ENCODE assay signal across 26 cellular contexts in the genomic region with DNA sequence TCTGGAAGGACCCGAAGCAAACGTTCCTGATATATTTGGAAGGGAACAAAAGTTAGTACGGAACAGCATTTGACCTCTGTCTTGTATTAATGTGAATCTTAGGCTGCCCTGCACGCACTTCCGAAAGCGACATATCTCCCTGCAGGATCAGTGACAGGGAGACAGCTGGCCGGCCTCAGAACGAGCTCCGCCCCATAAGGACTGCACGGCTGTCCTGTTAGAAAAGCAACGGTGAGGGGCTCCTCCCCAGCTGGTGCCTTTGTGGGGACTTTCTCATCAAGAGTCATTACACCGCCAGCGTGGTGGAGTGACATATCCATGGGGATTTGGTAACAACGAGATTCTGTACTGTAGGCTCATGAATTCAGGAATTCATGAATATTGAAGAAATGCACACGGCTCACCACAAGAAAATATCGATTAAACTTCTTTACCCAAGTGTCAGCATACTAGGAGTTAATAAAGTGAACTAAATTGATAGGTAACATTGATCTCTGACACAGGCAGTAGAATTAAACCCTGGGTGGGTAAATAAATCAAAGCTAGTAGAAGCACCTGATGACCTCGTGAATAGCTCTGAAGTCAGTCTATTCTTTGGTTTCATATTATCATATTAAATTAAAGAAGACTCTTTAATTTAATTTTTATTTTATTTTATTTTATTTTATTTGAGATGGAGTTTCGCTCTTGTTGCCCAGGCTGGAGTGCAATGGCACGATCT. TPM values are rescaled to one million over a fixed set of nuclear protein-coding genes. Genes with fewer than 3 reads are reported as not detected.
DNase-seq lines count a peak whose midpoint lies in the region; FAIRE-seq and TF ChIP-seq lines count a peak whose summit lies in the region.
"Had no signal": no experiment of that assay in that cellular context is flagged by ENCODE, and none has a peak within 500 bp of the region (broad histone marks: within the 10 kb centered on the region; RNA-seq: fewer than 3 reads in every experiment).

No MANE protein-coding gene starts in this region.

- no peak overlapping the region for H2AFZ ChIP-seq in astrocyte (ENCODE audit: low read depth, low read length)

- H3K4me3 ChIP-seq in astrocyte (ENCODE audit: insufficient read depth, low read depth, low read length): no peak overlapping the region
- H3K4me3 ChIP-seq: ascending aorta; BLaER1 treated with 17β-estradiol and CSF1 and Interleukin-3, amounts not matched to agents 10 nM and 100 nM; left lung; SK-N-MC had no signal

- peaks cover 9% of the 10 kb centered on the region for H3K4me1 Mint-ChIP-seq in activated naive CD4-positive, alpha-beta T cell treated with anti-CD3 and anti-CD28 coated beads, Interleukin-2, amount 10 ng/mL, durations not matched to agents 7 days and 5 days
- H3K4me1 Mint-ChIP-seq in astrocyte (ENCODE audit: low read depth, unreplicated experiment) (peaks cover 16% of the 10 kb centered on the region), type B pancreatic cell (ENCODE audit: unreplicated experiment) (peaks cover 6% of the 10 kb centered on the region)
- H3K4me1 Mint-ChIP-seq: activated B cell treated with CpG ODN at 0.5 μM for 24 hours had no signal

- H3K4me3 Mint-ChIP-seq in activated naive CD4-positive, alpha-beta T cell treated with anti-CD3 and anti-CD28 coated beads, Interleukin-2, amount 10 ng/mL, durations not matched to agents 7 days and 5 days: no peak overlapping the region
- no peak overlapping the region for H3K4me3 Mint-ChIP-seq in astrocyte (ENCODE audit: unreplicated experiment)
- H3K4me3 Mint-ChIP-seq in type B pancreatic cell: peak overlapping the region; percentile 49
- H3K4me3 Mint-ChIP-seq: activated B cell treated with CpG ODN at 0.5 μM for 24 hours; activated CD8-positive, alpha-beta T cell treated with anti-CD3 and anti-CD28 coated beads, Interleukin-2, amount 10 ng/mL, durations not matched to agents 7 days and 5 days; activated T-cell treated with anti-CD3 and anti-CD28 coated beads, Interleukin-2, amount 50 U/mL, for 24 hours; effector memory CD8-positive, alpha-beta T cell; stimulated activated effector memory CD8-positive, alpha-beta T cell treated with anti-CD3 and anti-CD28 coated beads, Interleukin-12 subunit alpha, Interleukin-12 subunit beta, amount 100 ng/mL, for 72 hours; T-helper 2 cell treated with Interferon-gamma antibody and Interleukin-4, amounts not matched to agents 5 μg/mL and 100 μg/mL, for 36 hours had no signal

- H3K36me3 Mint-ChIP-seq in activated naive CD4-positive, alpha-beta T cell treated with anti-CD3 and anti-CD28 coated beads, Interleukin-2, amount 10 ng/mL, durations not matched to agents 7 days and 5 days: no peaks in the 10 kb centered on the region
- no peaks in the 10 kb centered on the region for H3K36me3 Mint-ChIP-seq in astrocyte (ENCODE audit: low read depth, unreplicated experiment)
- H3K36me3 Mint-ChIP-seq in type B pancreatic cell: no peaks in the 10 kb centered on the region
- H3K36me3 Mint-ChIP-seq: stimulated activated effector memory CD8-positive, alpha-beta T cell treated with anti-CD3 and anti-CD28 coated beads, Interleukin-12 subunit alpha, Interleukin-12 subunit beta, amount 100 ng/mL, for 72 hours had no signal

- no peak for FAIRE-seq in astrocyte (lab: Jason Lieb, UNC)
- FAIRE-seq: RCC 7860 had no signal

- H3K9ac ChIP-seq in astrocyte (ENCODE audit: low read length): no peak overlapping the region
- H3K9ac ChIP-seq: BLaER1 treated with 17β-estradiol and CSF1 and Interleukin-3, amounts not matched to agents 10 nM and 100 nM had no signal

- H3K4me1 ChIP-seq in astrocyte (ENCODE audit: insufficient read depth, low read length): peaks cover 13% of the 10 kb centered on the region
- H3K4me1 ChIP-seq: ascending aorta, esophagus squamous epithelium, left lung, sigmoid colon had no signal

- H3K79me2 ChIP-seq in astrocyte (ENCODE audit: insufficient read depth, low read length): no peaks in the 10 kb centered on the region

- DNase-seq in activated naive CD4-positive, alpha-beta T cell treated with anti-CD3 and anti-CD28 coated beads, Interleukin-2, amount 10 ng/mL, durations not matched to agents 7 days and 5 days: no peak
- DNase-seq in activated naive CD4-positive, alpha-beta T cell (lab: John Stamatoyannopoulos, UW): no peak
- DNase-seq in astrocyte (ENCODE audit: low read depth): no peak
- peak; percentile 78 for DNase-seq in myocyte (ENCODE audit: low read depth)
- DNase-seq in type B pancreatic cell (ENCODE audit: extremely low spot score, unreplicated experiment): no peak
- DNase-seq in HK-2 (ENCODE audit: unreplicated experiment): no peak
- DNase-seq in mesenteric fat pad (ENCODE audit: low spot score): no peak
- DNase-seq in activated CD4-positive, CD25-positive, alpha-beta regulatory T cell treated with anti-CD3 and anti-CD28 coated beads, Interleukin-2, amount 50 U/mL, for 72 hours: no peak
- DNase-seq: activated B cell treated with CpG ODN at 0.5 μM for 24 hours; activated CD8-positive, alpha-beta T cell treated with anti-CD3 and anti-CD28 coated beads, Interleukin-2, amount 10 ng/mL, durations not matched to agents 7 days and 5 days; activated naive CD4-positive, alpha-beta T cell treated with anti-CD3 and anti-CD28 coated beads, Interleukin-2, amount 50 U/mL, for 16 hours; activated T-cell treated with anti-CD3 and anti-CD28 coated beads, Interleukin-2, amount 50 U/mL, for 24 hours; effector memory CD8-positive, alpha-beta T cell; esophagus squamous epithelium; left lung; NCI-H1105; NCI-H2227 treated with DMSO at 0.1 percent for 48 hours; occipital lobe; sigmoid colon had no signal

- no peaks in the 10 kb centered on the region for H3K9me3 Mint-ChIP-seq in activated naive CD4-positive, alpha-beta T cell treated with anti-CD3 and anti-CD28 coated beads, Interleukin-2, amount 10 ng/mL, durations not matched to agents 7 days and 5 days
- H3K9me3 Mint-ChIP-seq in astrocyte (ENCODE audit: unreplicated experiment) (peaks cover 4% of the 10 kb centered on the region), type B pancreatic cell (no peaks in the 10 kb centered on the region)
- H3K9me3 Mint-ChIP-seq: activated B cell treated with CpG ODN at 0.5 μM for 24 hours; activated T-cell treated with anti-CD3 and anti-CD28 coated beads, Interleukin-2, amount 50 U/mL, for 24 hours; effector memory CD8-positive, alpha-beta T cell; stimulated activated effector memory CD8-positive, alpha-beta T cell treated with anti-CD3 and anti-CD28 coated beads, Interleukin-12 subunit alpha, Interleukin-12 subunit beta, amount 100 ng/mL, for 72 hours; T-helper 2 cell treated with Interferon-gamma antibody and Interleukin-4, amounts not matched to agents 5 μg/mL and 100 μg/mL, for 36 hours had no signal

- CTCF ChIA-PET in activated naive CD4-positive, alpha-beta T cell treated with anti-CD3 and anti-CD28 coated beads, Interleukin-2, amount 10 ng/mL, durations not matched to agents 7 days and 5 days (lab: Charles Lee): no interaction called here

- peaks cover 20% of the 10 kb centered on the region for H3K27me3 Mint-ChIP-seq in activated naive CD4-positive, alpha-beta T cell treated with anti-CD3 and anti-CD28 coated beads, Interleukin-2, amount 10 ng/mL, durations not matched to agents 7 days and 5 days
- H3K27me3 Mint-ChIP-seq in astrocyte (ENCODE audit: low read depth, unreplicated experiment): no peaks in the 10 kb centered on the region
- peaks cover 12% of the 10 kb centered on the region for H3K27me3 Mint-ChIP-seq in type B pancreatic cell
- H3K27me3 Mint-ChIP-seq: activated B cell treated with CpG ODN at 0.5 μM for 24 hours; activated T-cell treated with anti-CD3 and anti-CD28 coated beads, Interleukin-2, amount 50 U/mL, for 24 hours; effector memory CD8-positive, alpha-beta T cell had no signal

- no peaks in the 10 kb centered on the region for H4K20me1 ChIP-seq in astrocyte (ENCODE audit: insufficient read depth, low read length)
- H4K20me1 ChIP-seq: BLaER1 treated with 17β-estradiol and CSF1 and Interleukin-3, amounts not matched to agents 10 nM and 100 nM had no signal

- no peaks in the 10 kb centered on the region for H3K27me3 ChIP-seq in astrocyte (ENCODE audit: insufficient read depth, low read length)
- H3K27me3 ChIP-seq: ascending aorta; BLaER1 treated with 17β-estradiol and CSF1 and Interleukin-3, amounts not matched to agents 10 nM and 100 nM; esophagus squamous epithelium; sigmoid colon had no signal

- peak overlapping the region; percentile 7 for H3K27ac Mint-ChIP-seq in activated naive CD4-positive, alpha-beta T cell treated with anti-CD3 and anti-CD28 coated beads, Interleukin-2, amount 10 ng/mL, durations not matched to agents 7 days and 5 days
- H3K27ac Mint-ChIP-seq in astrocyte (ENCODE audit: unreplicated experiment) (no peak overlapping the region), type B pancreatic cell (peak overlapping the region; percentile 42)
- H3K27ac Mint-ChIP-seq: activated B cell treated with CpG ODN at 0.5 μM for 24 hours; activated CD8-positive, alpha-beta T cell treated with anti-CD3 and anti-CD28 coated beads, Interleukin-2, amount 10 ng/mL, durations not matched to agents 7 days and 5 days; activated T-cell treated with anti-CD3 and anti-CD28 coated beads, Interleukin-2, amount 50 U/mL, for 24 hours; effector memory CD8-positive, alpha-beta T cell; T-helper 2 cell treated with Interferon-gamma antibody and Interleukin-4, amounts not matched to agents 5 μg/mL and 100 μg/mL, for 36 hours had no signal

- H3K9me3 ChIP-seq in astrocyte (ENCODE audit: insufficient read depth, low read depth, low read length): no peaks in the 10 kb centered on the region
- H3K9me3 ChIP-seq: ascending aorta, left lung, sigmoid colon had no signal

- TF ChIP-seq CTCF in astrocyte (IDR thresholded peaks at IDR 0.05; ENCODE audit: insufficient read depth, low read depth, low read length) (no peak), type B pancreatic cell (conservative IDR thresholded peaks at IDR 0.05) (no peak)

- no peak overlapping the region for H3K27ac ChIP-seq in astrocyte (ENCODE audit: low read depth, low read length)
- H3K27ac ChIP-seq: ascending aorta; BLaER1 treated with 17β-estradiol and CSF1 and Interleukin-3, amounts not matched to agents 10 nM and 100 nM; esophagus squamous epithelium; left lung; sigmoid colon; SK-N-MC had no signal

- peak overlapping the region; percentile 33 for H3K4me2 ChIP-seq in astrocyte (ENCODE audit: low read length)
- H3K4me2 ChIP-seq: BLaER1 treated with 17β-estradiol and CSF1 and Interleukin-3, amounts not matched to agents 10 nM and 100 nM had no signal

- no peaks in the 10 kb centered on the region for H3K36me3 ChIP-seq in astrocyte (ENCODE audit: insufficient read depth, low read length)
- H3K36me3 ChIP-seq: ascending aorta; BLaER1 treated with 17β-estradiol and CSF1 and Interleukin-3, amounts not matched to agents 10 nM and 100 nM; esophagus squamous epithelium; left lung; sigmoid colon had no signal

RNA-seq across cellular contexts. Expression of gene GREM2, which starts 8.1 kb away (rescaled TPM):
- 0.14 and 0.50 TPM in 2 replicates for total RNA-seq in astrocyte
- total RNA-seq in myocyte: 0.08 TPM in 1 of 2 replicates, not detected in the other
- 0.19 TPM for polyA plus RNA-seq in myocyte (2012)
- total RNA-seq in type B pancreatic cell (ENCODE audit: low replicate concordance): 1.0 and 4.2 TPM in 2 replicates
- total RNA-seq in mesenteric fat pad: 0.16 TPM
- total RNA-seq: A673; activated B cell treated with CpG ODN at 0.5 μM for 24 hours; activated CD8-positive, alpha-beta T cell treated with anti-CD3 and anti-CD28 coated beads, Interleukin-2, amount 10 ng/mL, durations not matched to agents 7 days and 5 days; ascending aorta had no signal
